ENCODE assay signal across 16 cellular contexts in the genomic region with DNA sequence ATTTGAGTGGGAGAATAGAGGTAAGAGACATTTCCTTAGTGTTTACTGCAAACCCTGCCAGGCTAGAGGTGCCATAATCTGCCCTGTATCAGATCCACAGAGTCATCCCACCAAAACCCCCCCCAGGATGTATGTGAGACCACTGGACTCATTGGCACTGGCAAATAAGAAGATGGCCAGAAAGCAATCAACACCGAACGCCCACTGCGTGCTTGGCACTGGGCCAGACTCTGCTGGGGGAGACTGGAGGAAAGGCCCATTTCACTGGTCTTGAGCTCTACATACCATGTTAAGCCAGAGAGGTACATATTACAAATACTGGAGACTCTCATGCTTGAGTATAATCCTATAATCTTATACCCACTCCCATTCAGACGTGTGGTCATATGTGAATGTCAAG. TPM values are rescaled to one million over a fixed set of nuclear protein-coding genes. Genes with fewer than 3 reads are reported as not detected.
DNase-seq lines count a peak whose midpoint lies in the region; FAIRE-seq and TF ChIP-seq lines count a peak whose summit lies in the region.
"Had no signal": no experiment of that assay in that cellular context is flagged by ENCODE, and none has a peak within 500 bp of the region (broad histone marks: within the 10 kb centered on the region; RNA-seq: fewer than 3 reads in every experiment).

No MANE protein-coding gene starts in this region.

- no peaks in the 10 kb centered on the region for H3K27me3 ChIP-seq in tibial artery

- CTCF ChIA-PET in HEK293 (lab: Yijun Ruan, JAX) = interaction anchor here (0.8 kb wide), 1 partner anchor 47 kb away, joined by 3 read pairs; no protein-coding TSS in a partner anchor

- DNase-seq in DMS 273 (lab: John Stamatoyannopoulos, UW; ENCODE audit: unreplicated experiment) = peak; percentile 14
- no peak for DNase-seq in DMS 273 treated with DMSO at 0.1 percent for 48 hours (lab: John Stamatoyannopoulos, UW)
- DNase-seq in kidney = peak; percentile 19
- no peak for DNase-seq in tibial artery
- DNase-seq in foreskin melanocyte = no peak
- no peak for DNase-seq in NCI-H2227 treated with DMSO at 0.1 percent for 48 hours (lab: John Stamatoyannopoulos, UW)
- DNase-seq: Calu3; CD8-positive, alpha-beta T cell; H9 had no signal

- H3K4me3 ChIP-seq in HEK293 (ENCODE audit: low read depth, low read length) (no peak overlapping the region), kidney (ENCODE audit: low read length in 2 of 2) (no peak overlapping the region), tibial artery (no peak overlapping the region)
- H3K4me3 ChIP-seq: BLaER1 treated with 17β-estradiol and CSF1 and Interleukin-3, amounts not matched to agents 10 nM and 100 nM had no signal

- intact Hi-C loops in kidney (cut with DNase I) (no loop called here), tibial artery (cut with DNase I; ENCODE audit: low total_unique reads) (loop anchor here (5.0 kb wide), 1 partner anchor 112 kb away; a partner anchor contains a TSS)

- H3K27ac ChIP-seq in HEK293 (ENCODE audit: extremely low read depth, low read depth, low read length) (no peak overlapping the region), kidney (ENCODE audit: low read depth in 2 of 2, low read length in 2 of 2) (no peak overlapping the region), tibial artery (peak overlapping the region; percentile 53 to 74)
- H3K27ac ChIP-seq: 22Rv1; BLaER1 treated with 17β-estradiol and CSF1 and Interleukin-3, amounts not matched to agents 10 nM and 100 nM had no signal

- H3K4me1 ChIP-seq in HEK293 (ENCODE audit: control insufficient read depth, insufficient read depth, low read length) = no peaks in the 10 kb centered on the region; the same call in 1 of the 2 replicates
- H3K4me1 ChIP-seq in kidney (ENCODE audit: control insufficient read depth in 1 of 2, insufficient read depth in 1 of 2, low read depth in 1 of 2, low read length in 2 of 2) = peaks cover 0 to 8% of the 10 kb centered on the region in 2 donors
- peaks cover 0 to 75% (median 51%) of the 10 kb centered on the region in 4 donors for H3K4me1 ChIP-seq in tibial artery
- H3K4me1 ChIP-seq: BLaER1 treated with 17β-estradiol and CSF1 and Interleukin-3, amounts not matched to agents 10 nM and 100 nM had no signal

- H3K9me3 ChIP-seq in HEK293 (ENCODE audit: control insufficient read depth, insufficient read depth, low read depth, low read length) (no peaks in the 10 kb centered on the region), kidney (ENCODE audit: control insufficient read depth in 1 of 2, low read length in 2 of 2) (no peaks in the 10 kb centered on the region), tibial artery (no peaks in the 10 kb centered on the region)
- H3K9me3 ChIP-seq: BLaER1 treated with 17β-estradiol and CSF1 and Interleukin-3, amounts not matched to agents 10 nM and 100 nM had no signal

- FAIRE-seq in kidney (lab: Jason Lieb, UNC) = no peak
- FAIRE-seq: G401.6, GM12891, GM19239, H1 had no signal

- TF ChIP-seq CTCF in HEK293 (tag by site-specific recombination; IDR thresholded peaks at IDR 0.05) (no peak), kidney (IDR thresholded peaks at IDR 0.05; ENCODE audit: borderline replicate concordance, extremely low read depth, insufficient read depth) (no peak), tibial artery (IDR thresholded peaks at IDR 0.05) (no peak)

- no peak overlapping the region for H3K9ac ChIP-seq in kidney (ENCODE audit: low read length in 2 of 2)
- H3K9ac ChIP-seq: BLaER1 treated with 17β-estradiol and CSF1 and Interleukin-3, amounts not matched to agents 10 nM and 100 nM had no signal

- POLR2A ChIA-PET in HEK293 (lab: Yijun Ruan, JAX) = interaction anchor here (0.9 kb wide), 1 partner anchor 22 kb away, joined by 11 read pairs; no protein-coding TSS in a partner anchor

- no peaks in the 10 kb centered on the region for H3K36me3 ChIP-seq in HEK293 (ENCODE audit: control insufficient read depth in 2 of 2, insufficient read depth in 1 of 2, low read length in 2 of 2)
- no peaks in the 10 kb centered on the region for H3K36me3 ChIP-seq in kidney (ENCODE audit: control insufficient read depth in 1 of 2, insufficient read depth in 2 of 2, low read length in 2 of 2)
- no peaks in the 10 kb centered on the region for H3K36me3 ChIP-seq in tibial artery
- H3K36me3 ChIP-seq: BLaER1 treated with 17β-estradiol and CSF1 and Interleukin-3, amounts not matched to agents 10 nM and 100 nM had no signal

TF ChIP-seq in HEK293, 187 proteins besides CTCF, POLR2A, EP300 and RAD21:
- TF ChIP-seq ZNF747 (tag by site-specific recombination; IDR thresholded peaks at IDR 0.05) (no peak), ZFHX2 (tag by site-specific recombination; conservative IDR thresholded peaks at IDR 0.05) (peak; percentile 44), KLF16 (tag by site-specific recombination; IDR thresholded peaks at IDR 0.05) (no peak), ZNF404 (tag by site-specific recombination; IDR thresholded peaks at IDR 0.05) (0 out of 2 replicates have a peak, but pooled peaks have one; percentile 6), EGR2 (tag by site-specific recombination; IDR thresholded peaks at IDR 0.05; ENCODE audit: low read depth) (peak; percentile 40; the same call in 1 of the 2 replicates)
- TF ChIP-seq, protein P1, sequence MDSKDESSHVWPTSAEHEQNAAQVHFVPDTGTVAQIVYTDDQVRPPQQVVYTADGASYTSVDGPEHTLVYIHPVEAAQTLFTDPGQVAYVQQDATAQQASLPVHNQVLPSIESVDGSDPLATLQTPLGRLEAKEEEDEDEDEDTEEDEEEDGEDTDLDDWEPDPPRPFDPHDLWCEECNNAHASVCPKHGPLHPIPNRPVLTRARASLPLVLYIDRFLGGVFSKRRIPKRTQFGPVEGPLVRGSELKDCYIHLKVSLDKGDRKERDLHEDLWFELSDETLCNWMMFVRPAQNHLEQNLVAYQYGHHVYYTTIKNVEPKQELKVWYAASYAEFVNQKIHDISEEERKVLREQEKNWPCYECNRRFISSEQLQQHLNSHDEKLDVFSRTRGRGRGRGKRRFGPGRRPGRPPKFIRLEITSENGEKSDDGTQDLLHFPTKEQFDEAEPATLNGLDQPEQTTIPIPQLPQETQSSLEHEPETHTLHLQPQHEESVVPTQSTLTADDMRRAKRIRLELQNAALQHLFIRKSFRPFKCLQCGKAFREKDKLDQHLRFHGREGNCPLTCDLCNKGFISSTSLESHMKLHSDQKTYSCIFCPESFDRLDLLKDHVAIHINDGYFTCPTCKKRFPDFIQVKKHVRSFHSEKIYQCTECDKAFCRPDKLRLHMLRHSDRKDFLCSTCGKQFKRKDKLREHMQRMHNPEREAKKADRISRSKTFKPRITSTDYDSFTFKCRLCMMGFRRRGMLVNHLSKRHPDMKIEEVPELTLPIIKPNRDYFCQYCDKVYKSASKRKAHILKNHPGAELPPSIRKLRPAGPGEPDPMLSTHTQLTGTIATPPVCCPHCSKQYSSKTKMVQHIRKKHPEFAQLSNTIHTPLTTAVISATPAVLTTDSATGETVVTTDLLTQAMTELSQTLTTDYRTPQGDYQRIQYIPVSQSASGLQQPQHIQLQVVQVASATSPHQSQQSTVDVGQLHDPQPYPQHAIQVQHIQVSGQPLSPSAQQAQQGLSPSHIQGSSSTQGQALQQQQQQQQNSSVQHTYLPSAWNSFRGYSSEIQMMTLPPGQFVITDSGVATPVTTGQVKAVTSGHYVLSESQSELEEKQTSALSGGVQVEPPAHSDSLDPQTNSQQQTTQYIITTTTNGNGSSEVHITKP (tag by site-specific recombination; IDR thresholded peaks at IDR 0.05) = peak; percentile 30; the same call in 1 of the 2 replicates
- TF ChIP-seq, protein P2, sequence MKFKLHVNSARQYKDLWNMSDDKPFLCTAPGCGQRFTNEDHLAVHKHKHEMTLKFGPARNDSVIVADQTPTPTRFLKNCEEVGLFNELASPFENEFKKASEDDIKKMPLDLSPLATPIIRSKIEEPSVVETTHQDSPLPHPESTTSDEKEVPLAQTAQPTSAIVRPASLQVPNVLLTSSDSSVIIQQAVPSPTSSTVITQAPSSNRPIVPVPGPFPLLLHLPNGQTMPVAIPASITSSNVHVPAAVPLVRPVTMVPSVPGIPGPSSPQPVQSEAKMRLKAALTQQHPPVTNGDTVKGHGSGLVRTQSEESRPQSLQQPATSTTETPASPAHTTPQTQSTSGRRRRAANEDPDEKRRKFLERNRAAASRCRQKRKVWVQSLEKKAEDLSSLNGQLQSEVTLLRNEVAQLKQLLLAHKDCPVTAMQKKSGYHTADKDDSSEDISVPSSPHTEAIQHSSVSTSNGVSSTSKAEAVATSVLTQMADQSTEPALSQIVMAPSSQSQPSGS (tag by site-specific recombination; IDR thresholded peaks at IDR 0.05; ENCODE audit: low read depth) = no peak

RNA-seq across cellular contexts. Expression of a gene that starts 44.0 kb away (rescaled TPM):
- total RNA-seq in kidney = 27.6 TPM
- 68.3 TPM for polyA plus RNA-seq in kidney (ENCODE audit: insufficient read depth, low read depth, low replicate concordance)

Comparison
In these comparisons a context has a peak if more than half of its experiments do, and no peak if none do; other contexts are left out.
1. DNase-seq: peak in DMS 273 (single experiment) and kidney (single experiment); none in DMS 273 treated with DMSO at 0.1 percent for 48 hours (single experiment), tibial artery (0 of 2), foreskin melanocyte (single experiment) and NCI-H2227 treated with DMSO at 0.1 percent for 48 hours (single experiment).
2. H3K27ac ChIP-seq: peak in tibial artery (2 of 2); none in HEK293 (single experiment) and kidney (0 of 2).